8 cellular contexts compared by ENCODE assay signal in the genomic region with DNA sequence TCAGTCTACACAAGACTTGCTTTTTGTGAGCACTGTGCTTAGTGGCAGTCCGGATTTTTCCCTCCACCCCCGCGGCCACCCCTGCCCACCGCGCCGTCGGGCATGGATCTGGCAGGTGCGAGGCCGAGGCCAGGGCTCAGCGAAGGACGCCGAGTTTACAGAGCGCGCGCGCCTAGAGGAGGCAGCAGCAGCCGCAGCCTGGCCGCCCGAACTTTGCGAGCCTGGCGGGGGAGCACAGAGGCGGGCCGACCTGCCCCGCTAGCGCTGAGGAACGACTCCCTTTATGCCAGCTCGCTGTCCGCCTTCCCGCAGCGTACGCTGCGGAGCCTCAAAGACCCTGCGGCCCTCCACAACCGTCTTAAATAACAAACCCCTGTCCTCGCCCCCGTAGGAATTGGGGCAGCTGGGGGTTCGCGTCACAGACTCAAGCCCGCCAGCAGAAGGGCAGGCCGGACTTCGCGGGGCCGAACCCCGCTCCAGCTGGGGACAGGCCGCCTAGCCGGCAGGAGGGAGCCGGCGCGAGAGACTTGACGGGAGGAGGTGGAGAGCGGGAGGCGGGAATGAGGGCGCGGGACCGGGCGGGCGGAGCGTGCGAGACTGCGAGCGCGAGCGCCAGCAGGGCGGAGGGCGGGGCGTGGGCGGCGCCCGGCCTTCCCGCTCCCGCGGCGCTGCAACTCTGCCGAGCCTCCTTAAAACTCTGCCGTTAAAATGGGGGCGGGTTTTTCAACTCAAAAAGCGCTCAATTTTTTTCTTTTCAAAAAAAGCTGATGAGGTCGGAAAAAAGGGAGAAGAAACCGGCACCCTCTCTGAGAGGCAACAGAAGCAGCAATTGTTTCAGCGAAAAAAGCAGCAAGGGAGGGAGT. TPM values are rescaled to one million over a fixed set of nuclear protein-coding genes. Genes with fewer than 3 reads are reported as not detected.
DNase-seq lines count a peak whose midpoint lies in the region; ATAC-seq and TF ChIP-seq lines count a peak whose summit lies in the region.

No MANE protein-coding gene starts in this region.

- POLR2A ChIA-PET in Panc1 (lab: Charles Lee), result interaction anchor here (0.5 to 0.8 kb wide), 2 partner anchors 10 to 178 kb away, joined by 3 read pairs; no protein-coding TSS in a partner anchor
- POLR2A ChIA-PET in naive thymus-derived CD8-positive, alpha-beta T cell (lab: Charles Lee), result interaction anchor here (0.6 to 4.0 kb wide), 5 partner anchors 9 to 268 kb away, joined by 3 to 49 read pairs (median 9); a partner anchor contains a TSS

- peak; percentile 65 for TF ChIP-seq CTCF in Panc1 (IDR thresholded peaks at IDR 0.05)

- peaks cover 38% of the 10 kb centered on the region for H3K4me1 Mint-ChIP-seq in activated T-helper 1 cell treated with anti-CD3 and anti-CD28 coated beads, Interleukin-12 subunit alpha, Interleukin-12 subunit beta, Interleukin-2, Interleukin-4 antibody, amounts not matched to agents 30 ng/mL and 10 ng/mL and 1 ng/mL, durations not matched to agents 14 hours and 24 hours and 36 hours (ENCODE audit: low read depth)
- peaks cover 9 to 28% (median 20%) of the 10 kb centered on the region in 4 donors for H3K4me1 Mint-ChIP-seq in naive thymus-derived CD8-positive, alpha-beta T cell

- no peaks in the 10 kb centered on the region for H3K9me3 ChIP-seq in Panc1 (ENCODE audit: control insufficient read depth, insufficient read depth, low read depth, low read length)

- peaks cover 10% of the 10 kb centered on the region for H3K27me3 Mint-ChIP-seq in activated T-helper 1 cell treated with anti-CD3 and anti-CD28 coated beads, Interleukin-12 subunit alpha, Interleukin-12 subunit beta, Interleukin-2, Interleukin-4 antibody, amounts not matched to agents 30 ng/mL and 10 ng/mL and 1 ng/mL, durations not matched to agents 14 hours and 24 hours and 36 hours (ENCODE audit: insufficient read depth)
- H3K27me3 Mint-ChIP-seq in naive thymus-derived CD8-positive, alpha-beta T cell, result peaks cover 0 to 1% (median 0%) of the 10 kb centered on the region in 5 donors

- BruUV-seq in Panc1 (replicated peaks; lab: Mats Ljungman, UMichigan), result no TSS peak

- peaks cover 9% of the 10 kb centered on the region for H3K36me3 Mint-ChIP-seq in activated T-helper 1 cell treated with anti-CD3 and anti-CD28 coated beads, Interleukin-12 subunit alpha, Interleukin-12 subunit beta, Interleukin-2, Interleukin-4 antibody, amounts not matched to agents 30 ng/mL and 10 ng/mL and 1 ng/mL, durations not matched to agents 14 hours and 24 hours and 36 hours (ENCODE audit: low read depth)
- H3K36me3 Mint-ChIP-seq in naive thymus-derived CD8-positive, alpha-beta T cell, result no peaks in the 10 kb centered on the region

- CTCF ChIA-PET in Panc1 (lab: Charles Lee), result interaction anchor here (0.7 to 1.5 kb wide), 2 partner anchors 32 to 220 kb away, joined by 3 to 10 read pairs; no protein-coding TSS in a partner anchor

- H3K4me3 ChIP-seq in Panc1 (ENCODE audit: low read depth in 2 of 2, low read length in 2 of 2), result peak overlapping the region; percentile 74 to 95

- ATAC-seq in GM21717 (IDR thresholded peaks at IDR 0.05; ENCODE audit: unreplicated experiment) (peak; percentile 57), Panc1 (peak; percentile 90)
- peak; percentile 78 to 84 for ATAC-seq in naive thymus-derived CD8-positive, alpha-beta T cell

- H3K9me3 Mint-ChIP-seq in activated T-helper 1 cell treated with anti-CD3 and anti-CD28 coated beads, Interleukin-12 subunit alpha, Interleukin-12 subunit beta, Interleukin-2, Interleukin-4 antibody, amounts not matched to agents 30 ng/mL and 10 ng/mL and 1 ng/mL, durations not matched to agents 14 hours and 24 hours and 36 hours, result no peaks in the 10 kb centered on the region
- H3K9me3 Mint-ChIP-seq in naive thymus-derived CD8-positive, alpha-beta T cell, result no peaks in the 10 kb centered on the region

- H3K27me3 ChIP-seq in Panc1 (ENCODE audit: control insufficient read depth, insufficient read depth, low read length), result no peaks in the 10 kb centered on the region

- H3K27ac Mint-ChIP-seq in activated T-helper 1 cell treated with anti-CD3 and anti-CD28 coated beads, Interleukin-12 subunit alpha, Interleukin-12 subunit beta, Interleukin-2, Interleukin-4 antibody, amounts not matched to agents 30 ng/mL and 10 ng/mL and 1 ng/mL, durations not matched to agents 14 hours and 24 hours and 36 hours, result peak overlapping the region; percentile 98
- H3K27ac Mint-ChIP-seq in naive thymus-derived CD8-positive, alpha-beta T cell, result peak overlapping the region; percentile 66 to 95 (median 91)

- in situ Hi-C loops in Panc1 (cut with HindIII; ENCODE audit: low pct_unique_long_range_greater_than_20kb, low sequenced_read_pairs), result no loop called here

- H3K4me3 Mint-ChIP-seq in activated T-helper 1 cell treated with anti-CD3 and anti-CD28 coated beads, Interleukin-12 subunit alpha, Interleukin-12 subunit beta, Interleukin-2, Interleukin-4 antibody, amounts not matched to agents 30 ng/mL and 10 ng/mL and 1 ng/mL, durations not matched to agents 14 hours and 24 hours and 36 hours, result peak overlapping the region; percentile 99
- peak overlapping the region; percentile 90 to 99 (median 98) for H3K4me3 Mint-ChIP-seq in naive thymus-derived CD8-positive, alpha-beta T cell

- intact Hi-C loops in Panc1 (cut with micrococcal nuclease; ENCODE audit: unreplicated experiment), result loop anchor here (5.0 kb wide), 1 partner anchor 96 kb away; no protein-coding TSS in a partner anchor
- intact Hi-C loops in activated T-helper 1 cell treated with anti-CD3 and anti-CD28 coated beads, Interleukin-12 subunit alpha, Interleukin-12 subunit beta, Interleukin-2, Interleukin-4 antibody, amounts not matched to agents 30 ng/mL and 10 ng/mL and 1 ng/mL, durations not matched to agents 14 hours and 24 hours and 36 hours (cut with micrococcal nuclease), result loop anchor here (1.0 to 5.0 kb wide), 5 partner anchors 8 to 1759 kb away; a partner anchor contains a TSS

- peaks cover 7% of the 10 kb centered on the region; the same call in 1 of the 2 replicates for H3K4me1 ChIP-seq in Panc1 (ENCODE audit: control insufficient read depth, insufficient read depth, low read length)

- DNase-seq in DMS153 treated with DMSO at 0.1 percent for 48 hours (lab: John Stamatoyannopoulos, UW; ENCODE audit: unreplicated experiment), result peak; percentile 92
- DNase-seq in KG1 (lab: John Stamatoyannopoulos, UW), result peak; percentile 77
- no peak for DNase-seq in Panc1 (ENCODE audit: low read depth, low spot score)
- peak; percentile 82 for DNase-seq in activated T-helper 1 cell treated with anti-CD3 and anti-CD28 coated beads, Interleukin-12 subunit alpha, Interleukin-12 subunit beta, Interleukin-2, Interleukin-4 antibody, amounts not matched to agents 30 ng/mL and 10 ng/mL and 1 ng/mL, durations not matched to agents 14 hours and 24 hours and 36 hours (ENCODE audit: low spot score)
- DNase-seq in fibroblast of gingiva (ENCODE audit: low read depth), result peak; percentile 94
- DNase-seq in naive thymus-derived CD8-positive, alpha-beta T cell, result peak; percentile 71 to 87 (median 83)
- peak; percentile 69 to 91 (median 82) for DNase-seq in stimulated activated naive CD4-positive, alpha-beta T cell (lab: John Stamatoyannopoulos, UW)

- H3K36me3 ChIP-seq in Panc1 (ENCODE audit: control insufficient read depth, insufficient read depth, low read length), result peaks cover 3% of the 10 kb centered on the region

- H3K27ac ChIP-seq in Panc1 (ENCODE audit: low read length), result peak overlapping the region; percentile 100

RNA-seq across cellular contexts. Expression of a gene that starts 1.8 kb away (rescaled TPM):
- total RNA-seq in Panc1 (2021; ENCODE audit: unreplicated experiment), result 50.4 TPM
- 32.4 TPM for polyA plus RNA-seq in Panc1 (2012; ENCODE audit: insufficient read length)
- 13.7 and 14.9 TPM in 2 replicates for total RNA-seq in activated T-helper 1 cell treated with anti-CD3 and anti-CD28 coated beads, Interleukin-12 subunit alpha, Interleukin-12 subunit beta, Interleukin-2, Interleukin-4 antibody, amounts not matched to agents 30 ng/mL and 10 ng/mL and 1 ng/mL, durations not matched to agents 14 hours and 24 hours and 36 hours
- 1 to 10 TPM; 4.0 to 4.7 TPM for total RNA-seq in naive thymus-derived CD8-positive, alpha-beta T cell
- 1 to 10 TPM; 3.9 to 6.6 (median 6.0) TPM for polyA plus RNA-seq in naive thymus-derived CD8-positive, alpha-beta T cell

RNA-seq across cellular contexts. Expression of a gene that starts 8.2 kb away (rescaled TPM):
- 101 TPM for total RNA-seq in Panc1 (2021; ENCODE audit: unreplicated experiment)
- polyA plus RNA-seq in Panc1 (2012; ENCODE audit: insufficient read length), result 39.7 TPM
- 58.8 and 62.0 TPM in 2 replicates for total RNA-seq in activated T-helper 1 cell treated with anti-CD3 and anti-CD28 coated beads, Interleukin-12 subunit alpha, Interleukin-12 subunit beta, Interleukin-2, Interleukin-4 antibody, amounts not matched to agents 30 ng/mL and 10 ng/mL and 1 ng/mL, durations not matched to agents 14 hours and 24 hours and 36 hours
- total RNA-seq in naive thymus-derived CD8-positive, alpha-beta T cell, result 10 to 100 TPM; 46.2 to 48.2 TPM
- polyA plus RNA-seq in naive thymus-derived CD8-positive, alpha-beta T cell, result 10 to 100 TPM; 46.8 to 64.5 (median 59.5) TPM
